In the genomic region with DNA sequence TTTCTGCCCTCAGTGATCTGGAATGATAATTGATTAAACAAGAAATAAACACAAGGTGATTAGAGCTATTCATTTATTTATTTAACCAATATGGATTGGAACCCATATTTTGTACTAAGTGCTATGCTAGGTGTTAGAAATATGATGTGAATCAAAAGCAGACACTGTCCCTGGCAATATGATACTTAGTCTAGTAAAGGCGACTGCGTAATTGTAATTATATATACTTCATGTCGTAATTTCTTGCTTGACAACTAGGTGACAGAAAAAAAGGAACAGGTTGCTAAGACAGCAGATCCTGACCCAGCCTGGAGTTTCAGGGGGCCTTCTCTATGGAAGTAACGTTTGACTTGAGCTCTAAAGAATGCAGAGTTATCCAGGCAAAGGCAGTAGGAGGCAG, we compare ENCODE assay signal across 3 cellular contexts.
"Had no signal": no experiment of that assay in that cellular context is flagged by ENCODE, and none has a peak within 500 bp of the region (broad histone marks: within the 10 kb centered on the region; RNA-seq: fewer than 3 reads in every experiment).

No MANE protein-coding gene starts in this region.

- DNase-seq: GDM1, GF-D8 had no signal

- ATAC-seq: GM12878 had no signal

- H3K4me3 ChIP-seq: GM12878 had no signal
